ENCODE assay signal across 1 cellular context in the genomic region with DNA sequence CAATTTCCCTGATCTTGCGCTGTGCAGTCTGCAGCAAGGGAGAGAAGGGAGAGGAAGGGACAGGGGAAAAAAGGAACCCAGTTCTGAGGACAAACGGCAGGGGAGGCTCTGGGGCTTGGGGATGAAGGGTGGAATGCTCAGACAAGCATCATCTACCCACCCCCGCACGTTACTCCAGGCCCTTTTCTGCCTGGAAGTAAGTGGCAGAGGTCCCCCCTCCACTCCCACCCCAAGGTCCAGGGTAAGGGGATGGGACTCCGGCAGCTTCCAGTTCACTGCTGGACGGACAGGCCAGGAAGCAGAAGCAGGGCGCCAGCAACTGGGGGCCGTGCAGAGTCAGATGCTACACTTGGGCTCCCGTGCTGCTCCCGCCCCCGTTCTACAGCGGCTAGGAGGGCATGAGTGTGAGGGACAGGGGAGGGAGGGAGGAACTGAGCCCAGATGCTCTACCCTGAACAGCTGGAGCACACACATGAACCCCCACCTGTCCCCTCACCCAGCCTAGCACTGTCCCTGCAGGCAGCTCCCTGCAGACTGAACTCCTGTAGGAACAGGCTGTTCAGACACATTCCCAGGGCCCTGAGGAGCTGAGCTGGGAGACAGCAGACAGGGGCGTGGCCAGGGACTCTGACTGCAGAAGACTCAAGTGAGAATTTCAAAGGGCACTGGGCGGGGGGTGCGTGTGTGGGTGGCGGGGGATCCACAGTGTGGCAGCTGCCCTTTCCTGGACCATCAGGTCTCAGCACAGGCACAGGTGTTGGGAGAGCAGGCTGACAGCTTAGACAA.
TF ChIP-seq lines count a peak whose summit lies in the region.

No MANE protein-coding gene starts in this region.

TF ChIP-seq in K562, 482 proteins besides CTCF, POLR2A, EP300 and RAD21:
- TF ChIP-seq CBX5 (IDR thresholded peaks at IDR 0.05; ENCODE audit: borderline replicate concordance, low read depth) = no peak
- 0 out of 2 replicates have a peak, but pooled peaks have one; percentile 15 for TF ChIP-seq POLR2G (IDR thresholded peaks at IDR 0.05; ENCODE audit: low read depth, low read length)
